Comparison of ENCODE assay signal across 15 cellular contexts in the genomic region with DNA sequence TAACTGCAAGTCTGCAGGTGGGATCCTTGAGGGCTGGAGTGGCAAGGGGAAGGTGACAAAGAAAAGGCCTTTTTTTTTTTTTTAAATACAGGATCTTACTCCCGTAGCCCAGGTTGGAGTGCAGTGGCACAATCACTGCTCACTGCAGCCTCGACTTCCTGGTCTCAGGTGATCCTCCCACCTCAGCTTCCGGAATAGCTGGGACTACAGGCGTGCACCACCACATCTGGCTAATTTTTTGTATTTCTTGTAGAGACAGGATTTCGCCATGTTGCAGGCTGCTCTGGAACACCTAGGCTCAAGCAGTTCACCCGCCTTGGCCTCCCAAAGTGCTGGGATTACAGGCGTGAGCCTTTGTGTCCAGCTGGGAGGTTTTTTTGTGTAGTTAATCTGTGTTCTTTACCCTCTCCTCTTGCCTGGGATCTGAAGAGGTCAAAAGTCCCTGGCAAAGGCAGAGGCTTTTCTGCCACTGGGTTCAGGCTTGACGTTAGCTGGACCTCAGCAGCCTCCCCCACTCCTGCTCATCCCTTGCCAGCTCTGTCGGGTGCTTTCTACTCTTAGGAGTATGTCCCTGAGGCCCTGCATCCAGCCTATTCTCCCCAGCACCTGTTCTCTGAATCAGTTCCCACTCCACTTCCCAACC. TPM values are rescaled to one million over a fixed set of nuclear protein-coding genes. Genes with fewer than 3 reads are reported as not detected.
A peak's percentile ranks its signal among the peaks of the same experiment; 100 is the strongest.
DNase-seq lines count a peak whose midpoint lies in the region; ATAC-seq and TF ChIP-seq lines count a peak whose summit lies in the region.
"Had no signal": no experiment of that assay in that cellular context is flagged by ENCODE, and none has a peak within 500 bp of the region (broad histone marks: within the 10 kb centered on the region; RNA-seq: fewer than 3 reads in every experiment).

No MANE protein-coding gene starts in this region.

- intact Hi-C loops in activated CD8-positive, alpha-beta T cell treated with anti-CD3 and anti-CD28 coated beads for 36 hours (cut with micrococcal nuclease): no loop called here
- intact Hi-C loops in gastrocnemius medialis (cut with DNase I; ENCODE audit: low total_unique reads): no loop called here

- no peak for DNase-seq in activated CD8-positive, alpha-beta T cell treated with anti-CD3 and anti-CD28 coated beads for 36 hours
- no peak for DNase-seq in activated CD8-positive, alpha-beta T cell treated with anti-CD3 and anti-CD28 coated beads, Interleukin-2, amount 10 ng/mL, durations not matched to agents 7 days and 5 days
- DNase-seq in T-helper 17 cell (no peak), iPS-NIHi11 (ENCODE audit: low spot score) (peak; percentile 10), gastrocnemius medialis (no peak), NOMO-1 treated with DMSO at 0.1 percent for 48 hours (lab: John Stamatoyannopoulos, UW; ENCODE audit: unreplicated experiment) (no peak), GM10266 (ENCODE audit: extremely low spot score) (no peak), glutamatergic neuron (no peak)
- DNase-seq: amniotic stem cell, COR-L47, mesenchymal stem cell, NCI-H446 had no signal

- no peak overlapping the region for H3K4me3 Mint-ChIP-seq in activated CD8-positive, alpha-beta T cell treated with anti-CD3 and anti-CD28 coated beads for 36 hours
- H3K4me3 Mint-ChIP-seq in activated CD8-positive, alpha-beta T cell treated with anti-CD3 and anti-CD28 coated beads, Interleukin-2, amount 10 ng/mL, durations not matched to agents 7 days and 5 days: no peak overlapping the region
- H3K4me3 Mint-ChIP-seq in T-helper 17 cell: peak overlapping the region; percentile 84
- no peak overlapping the region for H3K4me3 Mint-ChIP-seq in glutamatergic neuron (ENCODE audit: unreplicated experiment)

- peaks cover 60% of the 10 kb centered on the region for H3K4me1 Mint-ChIP-seq in activated CD8-positive, alpha-beta T cell treated with anti-CD3 and anti-CD28 coated beads for 36 hours (ENCODE audit: low read depth)
- peaks cover 41% of the 10 kb centered on the region for H3K4me1 Mint-ChIP-seq in activated CD8-positive, alpha-beta T cell treated with anti-CD3 and anti-CD28 coated beads, Interleukin-2, amount 10 ng/mL, durations not matched to agents 7 days and 5 days (ENCODE audit: low read depth)
- H3K4me1 Mint-ChIP-seq in T-helper 17 cell: peaks cover 56% of the 10 kb centered on the region
- H3K4me1 Mint-ChIP-seq in glutamatergic neuron (ENCODE audit: low read depth, unreplicated experiment): no peaks in the 10 kb centered on the region

- H3K4me1 ChIP-seq in gastrocnemius medialis: peaks cover 63 to 76% of the 10 kb centered on the region in 2 donors

- no peak overlapping the region for H3K4me3 ChIP-seq in gastrocnemius medialis
- H3K4me3 ChIP-seq: A549 had no signal

- peak overlapping the region; percentile 26 for H3K27ac Mint-ChIP-seq in activated CD8-positive, alpha-beta T cell treated with anti-CD3 and anti-CD28 coated beads for 36 hours
- H3K27ac Mint-ChIP-seq in activated CD8-positive, alpha-beta T cell treated with anti-CD3 and anti-CD28 coated beads, Interleukin-2, amount 10 ng/mL, durations not matched to agents 7 days and 5 days: no peak overlapping the region
- H3K27ac Mint-ChIP-seq in T-helper 17 cell (peak overlapping the region; percentile 98), glutamatergic neuron (ENCODE audit: unreplicated experiment) (no peak overlapping the region)

- no peaks in the 10 kb centered on the region for H3K36me3 Mint-ChIP-seq in activated CD8-positive, alpha-beta T cell treated with anti-CD3 and anti-CD28 coated beads for 36 hours (ENCODE audit: low read depth)
- no peaks in the 10 kb centered on the region for H3K36me3 Mint-ChIP-seq in activated CD8-positive, alpha-beta T cell treated with anti-CD3 and anti-CD28 coated beads, Interleukin-2, amount 10 ng/mL, durations not matched to agents 7 days and 5 days (ENCODE audit: low read depth)
- H3K36me3 Mint-ChIP-seq in T-helper 17 cell (ENCODE audit: low read depth) (peaks cover 7% of the 10 kb centered on the region), glutamatergic neuron (ENCODE audit: unreplicated experiment) (no peaks in the 10 kb centered on the region)

- in situ Hi-C loops in gastrocnemius medialis (cut with MboI; ENCODE audit: low sequenced_read_pairs in 4 of 4): no loop called here

- peaks cover 0 to 6% of the 10 kb centered on the region in 2 donors for H3K36me3 ChIP-seq in gastrocnemius medialis

- H3K9me3 ChIP-seq in T-helper 17 cell (ENCODE audit: control insufficient read depth, low read length, poor library complexity, severe bottlenecking) (no peaks in the 10 kb centered on the region), gastrocnemius medialis (no peaks in the 10 kb centered on the region)
- H3K9me3 ChIP-seq: A549 had no signal

- no peak for TF ChIP-seq POLR2A in gastrocnemius medialis (IDR thresholded peaks at IDR 0.05)

- H3K27me3 ChIP-seq in gastrocnemius medialis: no peaks in the 10 kb centered on the region

- ATAC-seq in activated CD8-positive, alpha-beta T cell treated with anti-CD3 and anti-CD28 coated beads for 36 hours: no peak
- no peak for ATAC-seq in activated CD8-positive, alpha-beta T cell treated with anti-CD3 and anti-CD28 coated beads, Interleukin-2, amount 10 ng/mL, durations not matched to agents 7 days and 5 days
- peak; percentile 19 for ATAC-seq in T-helper 17 cell
- ATAC-seq in gastrocnemius medialis: no peak
- ATAC-seq: A549, HCT116 had no signal

- TF ChIP-seq CTCF in activated CD8-positive, alpha-beta T cell treated with anti-CD3 and anti-CD28 coated beads for 36 hours (IDR thresholded peaks at IDR 0.05): no peak
- TF ChIP-seq CTCF in gastrocnemius medialis (IDR thresholded peaks at IDR 0.05 in 4 of 5, conservative IDR thresholded peaks at IDR 0.05 in 1 of 5) (no peak), GM10266 (IDR thresholded peaks at IDR 0.05; ENCODE audit: control insufficient read depth, insufficient read depth, low read depth, missing control alignments) (no peak), glutamatergic neuron (IDR thresholded peaks at IDR 0.05; ENCODE audit: partially characterized antibody, unreplicated experiment) (no peak)

- CTCF ChIA-PET in activated CD8-positive, alpha-beta T cell treated with anti-CD3 and anti-CD28 coated beads for 36 hours (lab: Charles Lee): interaction anchor here (1.3 to 1.8 kb wide), 3 partner anchors 32 to 137 kb away, joined by 3 to 5 read pairs (median 4); no protein-coding TSS in a partner anchor
- CTCF ChIA-PET in activated CD8-positive, alpha-beta T cell treated with anti-CD3 and anti-CD28 coated beads, Interleukin-2, amount 10 ng/mL, durations not matched to agents 7 days and 5 days (lab: Charles Lee): interaction anchor here (0.7 to 1.0 kb wide), 2 partner anchors 10 to 137 kb away, joined by 3 read pairs; no protein-coding TSS in a partner anchor

- H3K9me3 Mint-ChIP-seq in activated CD8-positive, alpha-beta T cell treated with anti-CD3 and anti-CD28 coated beads for 36 hours: no peaks in the 10 kb centered on the region
- H3K9me3 Mint-ChIP-seq in activated CD8-positive, alpha-beta T cell treated with anti-CD3 and anti-CD28 coated beads, Interleukin-2, amount 10 ng/mL, durations not matched to agents 7 days and 5 days (ENCODE audit: insufficient read depth): no peaks in the 10 kb centered on the region
- peaks cover 9% of the 10 kb centered on the region for H3K9me3 Mint-ChIP-seq in glutamatergic neuron (ENCODE audit: unreplicated experiment)

- H3K27ac ChIP-seq in gastrocnemius medialis: peak overlapping the region; percentile 99 to 100 (median 100)
- H3K27ac ChIP-seq: A549 had no signal

- POLR2A ChIA-PET in activated CD8-positive, alpha-beta T cell treated with anti-CD3 and anti-CD28 coated beads for 36 hours (lab: Charles Lee): interaction anchor here (5.3 kb wide), 1 partner anchor 8 kb away, joined by 39 read pairs; no protein-coding TSS in a partner anchor
- POLR2A ChIA-PET in activated CD8-positive, alpha-beta T cell treated with anti-CD3 and anti-CD28 coated beads, Interleukin-2, amount 10 ng/mL, durations not matched to agents 7 days and 5 days (lab: Charles Lee): interaction anchor here (0.6 to 1.6 kb wide), 5 partner anchors 10 to 92 kb away, joined by 3 to 4 read pairs (median 3); no protein-coding TSS in a partner anchor

- H3K27me3 Mint-ChIP-seq in activated CD8-positive, alpha-beta T cell treated with anti-CD3 and anti-CD28 coated beads for 36 hours: no peaks in the 10 kb centered on the region
- peaks cover 21% of the 10 kb centered on the region for H3K27me3 Mint-ChIP-seq in activated CD8-positive, alpha-beta T cell treated with anti-CD3 and anti-CD28 coated beads, Interleukin-2, amount 10 ng/mL, durations not matched to agents 7 days and 5 days (ENCODE audit: low read depth)
- H3K27me3 Mint-ChIP-seq in T-helper 17 cell (no peaks in the 10 kb centered on the region), glutamatergic neuron (ENCODE audit: unreplicated experiment) (peaks cover 9% of the 10 kb centered on the region)

RNA-seq across cellular contexts. Expression of gene IL6R, which starts 5.2 kb away (rescaled TPM):
- total RNA-seq in activated CD8-positive, alpha-beta T cell treated with anti-CD3 and anti-CD28 coated beads for 36 hours: 1 to 10 TPM; 2.2 to 2.5 TPM
- under 1 TPM; 0.16 to 0.53 TPM for total RNA-seq in activated CD8-positive, alpha-beta T cell treated with anti-CD3 and anti-CD28 coated beads, Interleukin-2, amount 10 ng/mL, durations not matched to agents 7 days and 5 days
- 10 to 100 TPM; 72.8 to 79.0 TPM for total RNA-seq in T-helper 17 cell
- 100 to 1,000 TPM; 271 to 435 (median 367) TPM for total RNA-seq in gastrocnemius medialis
- total RNA-seq in glutamatergic neuron (ENCODE audit: unreplicated experiment): 1.6 TPM
- total RNA-seq: OCI-LY7 had no signal

Comparison
In these comparisons a context has a peak if more than half of its experiments do, and no peak if none do; other contexts are left out.
1. H3K27ac Mint-ChIP-seq: peak in activated CD8-positive, alpha-beta T cell treated with anti-CD3 and anti-CD28 coated beads for 36 hours (single experiment) and T-helper 17 cell (single experiment); none in activated CD8-positive, alpha-beta T cell treated with anti-CD3 and anti-CD28 coated beads, Interleukin-2, amount 10 ng/mL, durations not matched to agents 7 days and 5 days (single experiment) and glutamatergic neuron (single experiment).
2. RNA of gene IL6R, which starts 5.2 kb away (total RNA-seq): 271 to 435 TPM in gastrocnemius medialis and 72.8 to 79.0 TPM in T-helper 17 cell; 2.2 to 2.5 TPM in activated CD8-positive, alpha-beta T cell treated with anti-CD3 and anti-CD28 coated beads for 36 hours, 1.6 TPM in glutamatergic neuron (single experiment) and 0.16 to 0.53 TPM in activated CD8-positive, alpha-beta T cell treated with anti-CD3 and anti-CD28 coated beads, Interleukin-2, amount 10 ng/mL, durations not matched to agents 7 days and 5 days; every median in the first group is over 10 times any median in the second.